In the genomic region with DNA sequence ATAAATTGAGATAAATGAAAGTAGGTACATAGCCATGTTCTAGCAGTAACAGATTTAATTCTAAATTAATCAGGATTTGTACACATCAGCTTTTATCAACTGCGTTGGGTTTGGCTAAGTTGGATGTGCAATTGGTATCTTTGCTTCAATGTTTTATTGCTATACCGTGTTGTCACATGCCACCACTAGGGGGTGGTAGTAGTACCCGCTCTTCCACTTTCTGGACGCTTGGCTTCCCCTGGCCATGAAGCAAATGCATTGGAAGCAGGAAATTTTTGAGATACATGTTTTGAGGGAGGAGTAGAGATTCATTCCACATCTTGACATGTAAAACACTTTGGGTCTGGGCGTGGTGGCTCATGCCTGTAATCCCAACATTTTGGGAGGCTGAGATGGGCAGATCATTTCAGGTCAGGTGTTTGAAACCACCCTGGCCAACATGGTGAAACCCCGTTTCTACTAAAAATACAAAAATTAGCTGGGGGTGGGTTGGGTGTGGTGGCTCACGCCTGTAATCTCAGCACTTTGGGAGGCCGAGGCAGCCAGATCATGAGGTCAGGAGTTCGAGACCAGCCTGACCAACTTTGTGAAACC, we compare ENCODE assay signal across 8 cellular contexts. TPM values are rescaled to one million over a fixed set of nuclear protein-coding genes. Genes with fewer than 3 reads are reported as not detected.
DNase-seq lines count a peak whose midpoint lies in the region; ATAC-seq, FAIRE-seq and TF ChIP-seq lines count a peak whose summit lies in the region.

No MANE protein-coding gene starts in this region.

- ATAC-seq in thoracic aorta (ENCODE audit: insufficient number of reproducible peaks, low FRiP score, low read depth) (no peak), GM19324 (IDR thresholded peaks at IDR 0.05; ENCODE audit: low FRiP score, unreplicated experiment) (no peak)

- no peaks in the 10 kb centered on the region for H3K27me3 ChIP-seq in thoracic aorta (replicated peaks; ENCODE audit: insufficient read depth)

- peak; percentile 86 for TF ChIP-seq CTCF in thoracic aorta (IDR thresholded peaks at IDR 0.05)

- peak; percentile 81 for FAIRE-seq in GM12891 (lab: Jason Lieb, UNC)

- in situ Hi-C loops in ACHN (cut with HindIII; ENCODE audit: low pct_ligation_motif_present, low pct_unique_long_range_greater_than_20kb, low sequenced_read_pairs), result loop anchor here (25.0 kb wide), 2 partner anchors 209 to 216 kb away; partner anchors contain the start of gene NUBP1

- no peaks in the 10 kb centered on the region for H3K4me1 ChIP-seq in thoracic aorta (ENCODE audit: control insufficient read depth in 1 of 2, low read depth in 2 of 2)

- H3K27ac ChIP-seq in thoracic aorta, result no peak overlapping the region

- TF ChIP-seq POLR2A in GM12891 (IDR thresholded peaks at IDR 0.05; ENCODE audit: low read depth, low read length), result no peak

- DNase-seq in ACHN (peak; percentile 78), GM12891 (ENCODE audit: insufficient read length, low spot score) (peak; percentile 42), NCI-H2171 treated with DMSO at 0.1 percent for 48 hours (lab: John Stamatoyannopoulos, UW) (peak; percentile 17), medulla oblongata (ENCODE audit: extremely low spot score) (peak; percentile 77), thoracic aorta (ENCODE audit: low spot score) (no peak)
- DNase-seq in activated CD4-positive, CD25-positive, alpha-beta regulatory T cell treated with anti-CD3 and anti-CD28 coated beads, Interleukin-2, amount 50 U/mL, for 72 hours, result peak; percentile 42
- peak; percentile 11 for DNase-seq in effector CD4-positive, alpha-beta T cell

- H3K36me3 ChIP-seq in thoracic aorta, result peaks cover 14% of the 10 kb centered on the region

- H3K4me3 ChIP-seq in thoracic aorta, result no peak overlapping the region

- H3K9me3 ChIP-seq in thoracic aorta, result no peaks in the 10 kb centered on the region

TF ChIP-seq in GM12891, 5 proteins besides CTCF, POLR2A, EP300 and RAD21:
- TF ChIP-seq POLR2AphosphoS5 (IDR thresholded peaks at IDR 0.05; ENCODE audit: low read depth, low read length), result no peak
- no peak for TF ChIP-seq TAF1 (IDR thresholded peaks at IDR 0.05; ENCODE audit: low read depth, low read length)
- no peak for TF ChIP-seq PAX5 (IDR thresholded peaks at IDR 0.05; ENCODE audit: insufficient read depth, low read length, severe bottlenecking)
- no peak for TF ChIP-seq SPI1 (IDR thresholded peaks at IDR 0.05; ENCODE audit: low read depth, low read length)
- no peak for TF ChIP-seq POU2F2 (IDR thresholded peaks at IDR 0.05; ENCODE audit: low read depth, low read length)

RNA-seq across cellular contexts. Expression of gene EMP2, which starts 58.6 kb away (rescaled TPM):
- 0.26 TPM for polyA plus RNA-seq in GM12891 (2012; ENCODE audit: low read depth, missing spikeins)
- 100 to 1,000 TPM in 1 of 2 donors, 10 to 100 TPM in 1; 84.7 to 110 TPM for total RNA-seq in thoracic aorta
